8 cellular contexts compared by ENCODE assay signal in the genomic region with DNA sequence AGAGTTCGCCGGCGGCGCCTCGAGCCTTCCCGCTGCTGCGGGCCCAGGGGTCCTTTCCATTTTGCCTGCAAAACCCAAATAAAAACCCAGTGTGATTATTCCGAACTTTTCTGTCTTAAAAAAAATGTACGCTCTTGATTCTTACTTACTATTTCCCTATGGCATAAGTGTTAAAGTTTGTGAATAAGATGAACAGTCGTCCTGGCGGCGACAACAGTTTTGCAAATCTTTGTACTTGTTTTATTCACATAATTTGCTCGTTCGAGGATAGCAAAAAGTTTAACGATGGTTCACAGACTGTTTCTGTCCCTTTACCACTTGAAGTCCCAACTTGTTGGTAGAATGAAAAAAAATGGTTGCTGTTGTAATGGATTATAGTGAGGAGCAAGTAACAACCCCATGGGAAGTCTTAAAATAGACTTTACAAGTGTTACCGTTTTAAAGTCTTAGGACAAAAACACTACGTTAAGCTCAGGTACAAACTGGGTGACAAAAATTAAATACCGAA. TPM values are rescaled to one million over a fixed set of nuclear protein-coding genes. Genes with fewer than 3 reads are reported as not detected.
A peak's percentile ranks its signal among the peaks of the same experiment; 100 is the strongest.
DNase-seq lines count a peak whose midpoint lies in the region; ATAC-seq and TF ChIP-seq lines count a peak whose summit lies in the region.

No MANE protein-coding gene starts in this region.

- ATAC-seq in Right ventricle myocardium inferior (no peak), WTC11 (no peak), HG02938 (IDR thresholded peaks at IDR 0.05; ENCODE audit: unreplicated experiment) (no peak), HG02885 (IDR thresholded peaks at IDR 0.05; ENCODE audit: poor library complexity, unreplicated experiment) (no peak), GM18519 (IDR thresholded peaks at IDR 0.05; ENCODE audit: low FRiP score, unreplicated experiment) (no peak)

- H3K9me3 ChIP-seq in left ventricle myocardium inferior (replicated peaks) (no peaks in the 10 kb centered on the region), skeletal muscle tissue (ENCODE audit: control insufficient read depth in 3 of 3, low read length in 3 of 3) (no peaks in the 10 kb centered on the region)

- DNase-seq in left ventricle myocardium inferior (no peak), Right ventricle myocardium inferior (ENCODE audit: missing footprints) (no peak), WTC11 (ENCODE audit: low spot score) (no peak), glomerular endothelial cell (ENCODE audit: extremely low read depth, low read depth, low spot score) (peak; percentile 10)

- H3K4me1 ChIP-seq in left ventricle myocardium inferior = peaks cover 41% of the 10 kb centered on the region
- H3K4me1 ChIP-seq in skeletal muscle tissue (ENCODE audit: control insufficient read depth in 3 of 3, insufficient read depth in 3 of 3, low read length in 3 of 3) = peaks cover 10 to 20% (median 17%) of the 10 kb centered on the region in 3 donors

- H3K27me3 ChIP-seq in left ventricle myocardium inferior (ENCODE audit: low read depth) (no peaks in the 10 kb centered on the region), skeletal muscle tissue (ENCODE audit: control insufficient read depth in 3 of 3, insufficient read depth in 3 of 3, low read length in 3 of 3) (no peaks in the 10 kb centered on the region)

- H3K27ac Mint-ChIP-seq in WTC11 = peak overlapping the region; percentile 97

- peak overlapping the region; percentile 72 to 99 (median 93) for H3K9ac ChIP-seq in skeletal muscle tissue (ENCODE audit: low read depth in 1 of 3, low read length in 3 of 3)

- TF ChIP-seq CTCF in left ventricle myocardium inferior (IDR thresholded peaks at IDR 0.05; ENCODE audit: borderline replicate concordance) = no peak
- no peak for TF ChIP-seq CTCF in WTC11 (IDR thresholded peaks at IDR 0.05)

- peaks cover 21% of the 10 kb centered on the region for H3K4me1 Mint-ChIP-seq in WTC11

- H3K4me3 ChIP-seq in left ventricle myocardium inferior = peak overlapping the region; percentile 89
- peak overlapping the region; percentile 80 to 95 (median 89) for H3K4me3 ChIP-seq in skeletal muscle tissue (ENCODE audit: low read length in 3 of 3)

- H3K36me3 Mint-ChIP-seq in WTC11 = peaks cover 33% of the 10 kb centered on the region

- H3K36me3 ChIP-seq in left ventricle myocardium inferior = peaks cover 22% of the 10 kb centered on the region
- H3K36me3 ChIP-seq in skeletal muscle tissue (ENCODE audit: control insufficient read depth in 3 of 3, insufficient read depth in 3 of 3, low read length in 3 of 3) = peaks cover 3 to 21% (median 5%) of the 10 kb centered on the region in 3 donors

- no peaks in the 10 kb centered on the region for H3K27me3 Mint-ChIP-seq in WTC11 (ENCODE audit: low read depth)

- intact Hi-C loops in left ventricle myocardium inferior (cut with micrococcal nuclease) (no loop called here), Right ventricle myocardium inferior (cut with DNase I) (no loop called here)

- CTCF ChIA-PET in WTC11 (lab: Charles Lee) = no interaction called here

- H3K4me3 Mint-ChIP-seq in WTC11 = peak overlapping the region; percentile 89

- POLR2A ChIA-PET in WTC11 (lab: Charles Lee) = no interaction called here

- no peaks in the 10 kb centered on the region for H3K9me3 Mint-ChIP-seq in WTC11

- peak overlapping the region; percentile 90 for H3K27ac ChIP-seq in left ventricle myocardium inferior (replicated peaks)
- peak overlapping the region; percentile 81 for H3K27ac ChIP-seq in skeletal muscle tissue (ENCODE audit: low read depth, low read length)

TF ChIP-seq in WTC11, 78 proteins besides CTCF, POLR2A, EP300 and RAD21 (continues in another document):
- no peak for TF ChIP-seq SMAD3 (CRISPR knock-in tag; IDR thresholded peaks at IDR 0.05; ENCODE audit: borderline replicate concordance)
- TF ChIP-seq, protein P1, sequence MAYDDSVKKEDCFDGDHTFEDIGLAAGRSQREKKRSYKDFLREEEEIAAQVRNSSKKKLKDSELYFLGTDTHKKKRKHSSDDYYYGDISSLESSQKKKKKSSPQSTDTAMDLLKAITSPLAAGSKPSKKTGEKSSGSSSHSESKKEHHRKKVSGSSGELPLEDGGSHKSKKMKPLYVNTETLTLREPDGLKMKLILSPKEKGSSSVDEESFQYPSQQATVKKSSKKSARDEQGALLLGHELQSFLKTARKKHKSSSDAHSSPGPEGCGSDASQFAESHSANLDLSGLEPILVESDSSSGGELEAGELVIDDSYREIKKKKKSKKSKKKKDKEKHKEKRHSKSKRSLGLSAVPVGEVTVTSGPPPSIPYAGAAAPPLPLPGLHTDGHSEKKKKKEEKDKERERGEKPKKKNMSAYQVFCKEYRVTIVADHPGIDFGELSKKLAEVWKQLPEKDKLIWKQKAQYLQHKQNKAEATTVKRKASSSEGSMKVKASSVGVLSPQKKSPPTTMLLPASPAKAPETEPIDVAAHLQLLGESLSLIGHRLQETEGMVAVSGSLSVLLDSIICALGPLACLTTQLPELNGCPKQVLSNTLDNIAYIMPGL (CRISPR knock-in tag; IDR thresholded peaks at IDR 0.05) = no peak
- TF ChIP-seq, protein P2, sequence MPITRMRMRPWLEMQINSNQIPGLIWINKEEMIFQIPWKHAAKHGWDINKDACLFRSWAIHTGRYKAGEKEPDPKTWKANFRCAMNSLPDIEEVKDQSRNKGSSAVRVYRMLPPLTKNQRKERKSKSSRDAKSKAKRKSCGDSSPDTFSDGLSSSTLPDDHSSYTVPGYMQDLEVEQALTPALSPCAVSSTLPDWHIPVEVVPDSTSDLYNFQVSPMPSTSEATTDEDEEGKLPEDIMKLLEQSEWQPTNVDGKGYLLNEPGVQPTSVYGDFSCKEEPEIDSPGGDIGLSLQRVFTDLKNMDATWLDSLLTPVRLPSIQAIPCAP (CRISPR knock-in tag; IDR thresholded peaks at IDR 0.05) = no peak
- TF ChIP-seq RELA (CRISPR knock-in tag; IDR thresholded peaks at IDR 0.05; ENCODE audit: borderline replicate concordance) = no peak
- no peak for TF ChIP-seq TEAD1 (CRISPR knock-in tag; IDR thresholded peaks at IDR 0.05)
- TF ChIP-seq, protein P3, sequence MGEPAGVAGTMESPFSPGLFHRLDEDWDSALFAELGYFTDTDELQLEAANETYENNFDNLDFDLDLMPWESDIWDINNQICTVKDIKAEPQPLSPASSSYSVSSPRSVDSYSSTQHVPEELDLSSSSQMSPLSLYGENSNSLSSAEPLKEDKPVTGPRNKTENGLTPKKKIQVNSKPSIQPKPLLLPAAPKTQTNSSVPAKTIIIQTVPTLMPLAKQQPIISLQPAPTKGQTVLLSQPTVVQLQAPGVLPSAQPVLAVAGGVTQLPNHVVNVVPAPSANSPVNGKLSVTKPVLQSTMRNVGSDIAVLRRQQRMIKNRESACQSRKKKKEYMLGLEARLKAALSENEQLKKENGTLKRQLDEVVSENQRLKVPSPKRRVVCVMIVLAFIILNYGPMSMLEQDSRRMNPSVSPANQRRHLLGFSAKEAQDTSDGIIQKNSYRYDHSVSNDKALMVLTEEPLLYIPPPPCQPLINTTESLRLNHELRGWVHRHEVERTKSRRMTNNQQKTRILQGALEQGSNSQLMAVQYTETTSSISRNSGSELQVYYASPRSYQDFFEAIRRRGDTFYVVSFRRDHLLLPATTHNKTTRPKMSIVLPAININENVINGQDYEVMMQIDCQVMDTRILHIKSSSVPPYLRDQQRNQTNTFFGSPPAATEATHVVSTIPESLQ (CRISPR knock-in tag; IDR thresholded peaks at IDR 0.05) = no peak
- TF ChIP-seq, protein P4, sequence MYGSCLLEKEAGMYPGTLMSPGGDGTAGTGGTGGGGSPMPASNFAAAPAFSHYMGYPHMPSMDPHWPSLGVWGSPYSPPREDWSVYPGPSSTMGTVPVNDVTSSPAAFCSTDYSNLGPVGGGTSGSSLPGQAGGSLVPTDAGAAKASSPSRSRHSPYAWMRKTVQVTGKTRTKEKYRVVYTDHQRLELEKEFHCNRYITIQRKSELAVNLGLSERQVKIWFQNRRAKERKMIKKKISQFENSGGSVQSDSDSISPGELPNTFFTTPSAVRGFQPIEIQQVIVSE (CRISPR knock-in tag; IDR thresholded peaks at IDR 0.05; ENCODE audit: borderline replicate concordance) = no peak
- TF ChIP-seq, protein P5, sequence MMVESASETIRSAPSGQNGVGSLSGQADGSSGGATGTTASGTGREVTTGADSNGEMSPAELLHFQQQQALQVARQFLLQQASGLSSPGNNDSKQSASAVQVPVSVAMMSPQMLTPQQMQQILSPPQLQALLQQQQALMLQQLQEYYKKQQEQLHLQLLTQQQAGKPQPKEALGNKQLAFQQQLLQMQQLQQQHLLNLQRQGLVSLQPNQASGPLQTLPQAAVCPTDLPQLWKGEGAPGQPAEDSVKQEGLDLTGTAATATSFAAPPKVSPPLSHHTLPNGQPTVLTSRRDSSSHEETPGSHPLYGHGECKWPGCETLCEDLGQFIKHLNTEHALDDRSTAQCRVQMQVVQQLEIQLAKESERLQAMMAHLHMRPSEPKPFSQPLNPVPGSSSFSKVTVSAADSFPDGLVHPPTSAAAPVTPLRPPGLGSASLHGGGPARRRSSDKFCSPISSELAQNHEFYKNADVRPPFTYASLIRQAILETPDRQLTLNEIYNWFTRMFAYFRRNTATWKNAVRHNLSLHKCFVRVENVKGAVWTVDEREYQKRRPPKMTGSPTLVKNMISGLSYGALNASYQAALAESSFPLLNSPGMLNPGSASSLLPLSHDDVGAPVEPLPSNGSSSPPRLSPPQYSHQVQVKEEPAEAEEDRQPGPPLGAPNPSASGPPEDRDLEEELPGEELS (CRISPR knock-in tag; IDR thresholded peaks at IDR 0.05) = no peak
- no peak for TF ChIP-seq ZNF138 (CRISPR knock-in tag; conservative IDR thresholded peaks at IDR 0.05)
- no peak for TF ChIP-seq SP1 (CRISPR knock-in tag; conservative IDR thresholded peaks at IDR 0.05)
- TF ChIP-seq, protein P6, sequence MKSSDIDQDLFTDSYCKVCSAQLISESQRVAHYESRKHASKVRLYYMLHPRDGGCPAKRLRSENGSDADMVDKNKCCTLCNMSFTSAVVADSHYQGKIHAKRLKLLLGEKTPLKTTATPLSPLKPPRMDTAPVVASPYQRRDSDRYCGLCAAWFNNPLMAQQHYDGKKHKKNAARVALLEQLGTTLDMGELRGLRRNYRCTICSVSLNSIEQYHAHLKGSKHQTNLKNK (CRISPR knock-in tag; IDR thresholded peaks at IDR 0.05) = no peak
- TF ChIP-seq EMX1 (CRISPR knock-in tag; IDR thresholded peaks at IDR 0.05) = no peak
- TF ChIP-seq JAZF1 (CRISPR knock-in tag; IDR thresholded peaks at IDR 0.05) = no peak

RNA-seq across cellular contexts. Expression of a gene that starts 0.5 kb away (rescaled TPM):
- total RNA-seq in left ventricle myocardium inferior (16.6 TPM), Right ventricle myocardium inferior (19.1 TPM), WTC11 (2021) (39.9 to 48.2 TPM (median 45.1 TPM) in 3 replicates), glomerular endothelial cell (18.8 and 21.8 TPM in 2 replicates), skeletal muscle tissue (20.9 TPM)

RNA-seq across cellular contexts. Expression of a gene that starts 40.1 kb away (rescaled TPM):
- 1.1 TPM for total RNA-seq in left ventricle myocardium inferior
- total RNA-seq in Right ventricle myocardium inferior = 0.70 TPM
- 1.7 to 3.5 TPM (median 1.9 TPM) in 3 replicates for total RNA-seq in WTC11 (2021)
- total RNA-seq in glomerular endothelial cell = not detected in 2 replicates
- total RNA-seq in skeletal muscle tissue = 3.1 TPM
